ENCODE assay signal across 11 cellular contexts in the genomic region with DNA sequence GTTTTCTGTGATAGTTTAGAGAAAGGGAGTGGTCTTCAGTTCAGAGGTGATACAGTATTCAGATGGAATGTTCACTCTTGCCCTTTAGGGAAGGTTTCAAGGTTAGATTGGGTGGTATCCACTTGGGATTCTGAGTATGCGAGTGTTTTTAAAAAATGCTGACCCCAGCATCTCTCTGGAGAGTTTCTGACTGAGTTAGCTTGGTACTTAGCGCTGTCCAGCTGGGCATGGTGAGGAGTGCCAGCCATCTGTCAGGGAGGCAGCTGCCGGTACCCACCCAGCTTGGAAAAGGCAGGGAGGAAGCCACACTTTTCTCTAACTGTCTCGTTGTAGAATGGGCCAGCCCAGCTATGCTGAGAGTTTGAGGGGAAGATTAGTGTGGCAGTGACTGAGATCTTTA.
DNase-seq lines count a peak whose midpoint lies in the region; ATAC-seq and TF ChIP-seq lines count a peak whose summit lies in the region.
"Had no signal": no experiment of that assay in that cellular context is flagged by ENCODE, and none has a peak within 500 bp of the region (broad histone marks: within the 10 kb centered on the region; RNA-seq: fewer than 3 reads in every experiment).

No MANE protein-coding gene starts in this region.

- H3K4me3 ChIP-seq in CD8-positive, alpha-beta T cell (ENCODE audit: low read depth, low read length) = no peak overlapping the region
- H3K4me3 ChIP-seq in gastrocnemius medialis (no peak overlapping the region), adrenal gland (no peak overlapping the region)
- H3K4me3 ChIP-seq: ovary had no signal

- intact Hi-C loops in CD8-positive, alpha-beta T cell (cut with DNase I, micrococcal nuclease) = no loop called here
- intact Hi-C loops in gastrocnemius medialis (cut with DNase I; ENCODE audit: low total_unique reads) (no loop called here), adrenal gland (cut with DNase I) (no loop called here)

- H3K27ac Mint-ChIP-seq in CD8-positive, alpha-beta T cell = peak overlapping the region; percentile 98
- peak overlapping the region; percentile 61 for H3K27ac Mint-ChIP-seq in WTC11
- peak overlapping the region; percentile 89 for H3K27ac Mint-ChIP-seq in glutamatergic neuron (ENCODE audit: unreplicated experiment)

- 67 to 84% (median 68%) methylated on average over 4 of the region's 4 CpGs for WGBS in adrenal gland, 4 donors

- peaks cover 90% of the 10 kb centered on the region for H3K4me1 Mint-ChIP-seq in CD8-positive, alpha-beta T cell (ENCODE audit: low read depth)
- H3K4me1 Mint-ChIP-seq in WTC11 (peaks cover 30% of the 10 kb centered on the region), glutamatergic neuron (ENCODE audit: low read depth, unreplicated experiment) (peaks cover 85% of the 10 kb centered on the region)

- no peaks in the 10 kb centered on the region for H3K27me3 ChIP-seq in CD8-positive, alpha-beta T cell (ENCODE audit: insufficient read depth, low read length)
- H3K27me3 ChIP-seq in gastrocnemius medialis = no peaks in the 10 kb centered on the region
- H3K27me3 ChIP-seq in adrenal gland = no peaks in the 10 kb centered on the region
- H3K27me3 ChIP-seq: ovary had no signal

- POLR2A ChIA-PET in CD8-positive, alpha-beta T cell (lab: Charles Lee) = interaction anchor here (0.7 to 1.6 kb wide), 4 partner anchors 9 to 92 kb away, joined by 3 to 8 read pairs (median 4); no protein-coding TSS in a partner anchor
- POLR2A ChIA-PET in WTC11 (lab: Charles Lee) = no interaction called here

- in situ Hi-C loops in gastrocnemius medialis (cut with MboI; ENCODE audit: low sequenced_read_pairs in 4 of 4) = no loop called here

- H3K36me3 ChIP-seq in CD8-positive, alpha-beta T cell (ENCODE audit: insufficient read depth, low read length) = no peaks in the 10 kb centered on the region
- H3K36me3 ChIP-seq in gastrocnemius medialis (no peaks in the 10 kb centered on the region), adrenal gland (replicated peaks in 1 of 2) (no peaks in the 10 kb centered on the region)
- H3K36me3 ChIP-seq: ovary had no signal

- no peaks in the 10 kb centered on the region for H3K9me3 ChIP-seq in CD8-positive, alpha-beta T cell (ENCODE audit: low read length)
- H3K9me3 ChIP-seq in gastrocnemius medialis (no peaks in the 10 kb centered on the region), adrenal gland (replicated peaks in 1 of 3) (no peaks in the 10 kb centered on the region)
- H3K9me3 ChIP-seq: ovary had no signal

- CTCF ChIA-PET in CD8-positive, alpha-beta T cell (lab: Charles Lee) = no interaction called here
- CTCF ChIA-PET in WTC11 (lab: Charles Lee) = interaction anchor here (1.0 kb wide), 1 partner anchor 111 kb away, joined by 3 read pairs; no protein-coding TSS in a partner anchor

- H3K9me3 Mint-ChIP-seq in CD8-positive, alpha-beta T cell = no peaks in the 10 kb centered on the region
- no peaks in the 10 kb centered on the region for H3K9me3 Mint-ChIP-seq in WTC11
- H3K9me3 Mint-ChIP-seq in glutamatergic neuron (ENCODE audit: unreplicated experiment) = peaks cover 26% of the 10 kb centered on the region

- H3K4me1 ChIP-seq in CD8-positive, alpha-beta T cell (ENCODE audit: insufficient read depth, low read length) = peaks cover 75% of the 10 kb centered on the region
- H3K4me1 ChIP-seq in gastrocnemius medialis (peaks cover 76 to 77% of the 10 kb centered on the region in 2 donors), adrenal gland (replicated peaks in 1 of 2) (peaks cover 14 to 28% of the 10 kb centered on the region in 2 donors)

- H3K36me3 Mint-ChIP-seq in CD8-positive, alpha-beta T cell = peaks cover 51% of the 10 kb centered on the region
- H3K36me3 Mint-ChIP-seq in WTC11 (peaks cover 10% of the 10 kb centered on the region), glutamatergic neuron (ENCODE audit: unreplicated experiment) (peaks cover 8% of the 10 kb centered on the region)

- no peak for TF ChIP-seq POLR2A in gastrocnemius medialis (IDR thresholded peaks at IDR 0.05)
- TF ChIP-seq POLR2A in adrenal gland (IDR thresholded peaks at IDR 0.05) = no peak

- no peaks in the 10 kb centered on the region for H3K27me3 Mint-ChIP-seq in CD8-positive, alpha-beta T cell (ENCODE audit: low read depth)
- H3K27me3 Mint-ChIP-seq in WTC11 (ENCODE audit: low read depth) = no peaks in the 10 kb centered on the region
- peaks cover 24% of the 10 kb centered on the region for H3K27me3 Mint-ChIP-seq in glutamatergic neuron (ENCODE audit: unreplicated experiment)
- H3K27me3 Mint-ChIP-seq: IgD-negative memory B cell had no signal

- DNase-seq in CD8-positive, alpha-beta T cell = no peak
- DNase-seq in WTC11 (ENCODE audit: low spot score) (no peak), glutamatergic neuron (peak; percentile 44), gastrocnemius medialis (no peak), adrenal gland (no peak)
- DNase-seq in stimulated activated CD4-positive, alpha-beta T cell treated with anti-CD3 and anti-CD28 coated beads, Interleukin-12 subunit alpha, Interleukin-12 subunit beta, amount 100 ng/mL, for 4 hours = no peak
- DNase-seq: NCI-H510A treated with DMSO at 0.1 percent for 48 hours, ovary had no signal

- H3K4me3 Mint-ChIP-seq in CD8-positive, alpha-beta T cell = no peak overlapping the region
- H3K4me3 Mint-ChIP-seq in WTC11 = no peak overlapping the region
- peak overlapping the region; percentile 72 for H3K4me3 Mint-ChIP-seq in glutamatergic neuron (ENCODE audit: unreplicated experiment)
- H3K4me3 Mint-ChIP-seq: IgD-negative memory B cell had no signal

- peak overlapping the region; percentile 44 for H3K27ac ChIP-seq in CD8-positive, alpha-beta T cell (ENCODE audit: low read depth, low read length)
- H3K27ac ChIP-seq in gastrocnemius medialis (peak overlapping the region; percentile 73 to 82 (median 80)), adrenal gland (peak overlapping the region in 2 of 5 donors; percentile 81 to 86)

- ATAC-seq in CD8-positive, alpha-beta T cell = no peak
- ATAC-seq in WTC11 (no peak), gastrocnemius medialis (peak in 1 of 2 donors; percentile 24), HG03175 (IDR thresholded peaks at IDR 0.05; ENCODE audit: unreplicated experiment) (no peak)
- no peak for ATAC-seq in activated CD4-positive, CD25-positive, alpha-beta regulatory T cell treated with anti-CD3 and anti-CD28 coated beads, Interleukin-2, amount 50 U/mL, for 24 hours

- TF ChIP-seq CTCF in CD8-positive, alpha-beta T cell (IDR thresholded peaks at IDR 0.05) = no peak
- no peak for TF ChIP-seq CTCF in WTC11 (IDR thresholded peaks at IDR 0.05)
- TF ChIP-seq CTCF in glutamatergic neuron (IDR thresholded peaks at IDR 0.05; ENCODE audit: partially characterized antibody, unreplicated experiment) = no peak
- no peak for TF ChIP-seq CTCF in gastrocnemius medialis (IDR thresholded peaks at IDR 0.05 in 4 of 5, conservative IDR thresholded peaks at IDR 0.05 in 1 of 5)
- TF ChIP-seq CTCF in adrenal gland (IDR thresholded peaks at IDR 0.05) = no peak

TF ChIP-seq in WTC11, 78 proteins besides CTCF, POLR2A, EP300 and RAD21 (continues in another document):
- TF ChIP-seq, protein P1, sequence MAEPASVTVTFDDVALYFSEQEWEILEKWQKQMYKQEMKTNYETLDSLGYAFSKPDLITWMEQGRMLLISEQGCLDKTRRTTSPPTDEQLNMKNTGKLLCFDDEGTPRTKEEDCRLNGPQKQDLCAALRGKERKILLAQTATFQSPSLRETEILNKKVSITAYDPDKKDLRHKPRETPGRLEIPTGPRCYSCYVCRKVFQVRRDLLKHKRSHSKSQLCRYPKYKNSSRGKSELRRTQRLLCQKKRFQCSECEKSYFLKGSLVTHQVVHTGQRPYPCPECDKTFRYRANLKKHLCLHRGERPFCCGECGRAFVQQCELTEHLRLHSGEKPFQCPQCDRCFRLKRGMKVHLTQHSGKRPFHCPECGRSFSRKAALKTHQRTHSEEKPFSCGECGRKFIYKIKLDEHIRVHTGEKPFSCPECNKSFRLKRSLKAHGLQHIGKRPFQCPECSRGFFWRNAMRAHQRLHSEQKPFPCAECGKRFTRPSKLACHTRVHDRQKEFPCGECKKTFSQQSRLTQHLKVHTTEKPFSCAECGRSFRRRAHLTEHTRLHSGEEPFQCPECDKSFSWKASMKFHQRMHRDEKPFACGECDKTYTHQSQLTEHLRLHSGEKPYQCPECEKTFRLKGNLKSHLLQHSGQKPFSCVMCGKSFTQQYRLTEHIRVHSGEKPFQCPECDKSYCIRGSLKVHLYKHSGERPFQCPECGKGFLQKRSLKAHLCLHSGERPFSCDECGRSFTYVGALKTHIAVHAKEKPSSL (CRISPR knock-in tag; conservative IDR thresholded peaks at IDR 0.05) = no peak
- TF ChIP-seq ZBTB21 (CRISPR knock-in tag; IDR thresholded peaks at IDR 0.05; ENCODE audit: borderline replicate concordance) (no peak), NFATC4 (CRISPR knock-in tag; IDR thresholded peaks at IDR 0.05) (no peak)
- TF ChIP-seq, protein P2, sequence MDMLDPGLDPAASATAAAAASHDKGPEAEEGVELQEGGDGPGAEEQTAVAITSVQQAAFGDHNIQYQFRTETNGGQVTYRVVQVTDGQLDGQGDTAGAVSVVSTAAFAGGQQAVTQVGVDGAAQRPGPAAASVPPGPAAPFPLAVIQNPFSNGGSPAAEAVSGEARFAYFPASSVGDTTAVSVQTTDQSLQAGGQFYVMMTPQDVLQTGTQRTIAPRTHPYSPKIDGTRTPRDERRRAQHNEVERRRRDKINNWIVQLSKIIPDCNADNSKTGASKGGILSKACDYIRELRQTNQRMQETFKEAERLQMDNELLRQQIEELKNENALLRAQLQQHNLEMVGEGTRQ (CRISPR knock-in tag; IDR thresholded peaks at IDR 0.05) = no peak
